ENCODE assay signal across 29 cellular contexts in genomic region chr9:68721934-68722333, GRCh38.
"Had no signal": no experiment of that assay in that cellular context is flagged by ENCODE, and none has a peak within 500 bp of the region (broad histone marks: within the 10 kb centered on the region; RNA-seq: fewer than 3 reads in every experiment).

No MANE protein-coding gene starts in this region.

- H3K27ac Mint-ChIP-seq: stimulated activated effector memory CD8-positive, alpha-beta T cell treated with anti-CD3 and anti-CD28 coated beads, Interleukin-12 subunit alpha, Interleukin-12 subunit beta, amount 100 ng/mL, for 72 hours; stimulated activated memory B cell treated with anti-CD40 and anti-IgM and Interleukin-4, amounts not matched to agents 10 μg/mL and 1 μg/mL and 100 μg/mL, for 72 hours; stimulated activated naive B cell treated with anti-CD40 and anti-IgM and Interleukin-4, amounts not matched to agents 10 μg/mL and 1 μg/mL and 100 μg/mL, for 72 hours; stimulated activated naive CD8-positive, alpha-beta T cell treated with anti-CD3 and anti-CD28 coated beads, Interleukin-15, amount 100 ng/mL, for 72 hours; stimulated activated naive CD8-positive, alpha-beta T cell treated with anti-CD3 and anti-CD28 coated beads, Interleukin-15, Interleukin-2, amounts not matched to agents 100 ng/mL and 50 ng/mL, for 24 hours; type B pancreatic cell had no signal

- H3K4me3 Mint-ChIP-seq: stimulated activated effector memory CD8-positive, alpha-beta T cell treated with anti-CD3 and anti-CD28 coated beads, Interleukin-12 subunit alpha, Interleukin-12 subunit beta, amount 100 ng/mL, for 72 hours; stimulated activated memory B cell treated with anti-CD40 and anti-IgM and Interleukin-4, amounts not matched to agents 10 μg/mL and 1 μg/mL and 100 μg/mL, for 72 hours; stimulated activated naive B cell treated with anti-CD40 and anti-IgM and Interleukin-4, amounts not matched to agents 10 μg/mL and 1 μg/mL and 100 μg/mL, for 72 hours; stimulated activated naive CD8-positive, alpha-beta T cell treated with anti-CD3 and anti-CD28 coated beads, Interleukin-15, amount 100 ng/mL, for 72 hours; stimulated activated naive CD8-positive, alpha-beta T cell treated with anti-CD3 and anti-CD28 coated beads, Interleukin-15, Interleukin-2, amounts not matched to agents 100 ng/mL and 50 ng/mL, for 24 hours; type B pancreatic cell had no signal

- H3K4me3 ChIP-seq: stomach, suprapubic skin, testis, thoracic aorta, thyroid gland, tibial artery, tibial nerve, transverse colon, upper lobe of left lung, upper lobe of right lung, uterus, vagina had no signal

- H3K4me1 ChIP-seq: suprapubic skin, thyroid gland, tibial nerve, uterus, vagina had no signal

- DNase-seq: stimulated activated CD4-positive, alpha-beta T cell treated with anti-CD3 and anti-CD28 coated beads, Interleukin-2, amount 100 ng/mL, for 48 hours; stimulated activated CD4-positive, alpha-beta T cell treated with anti-CD3 and anti-CD28 coated beads, Interleukin-4, amount 100 ng/mL, for 1 hour; stimulated activated CD4-positive, alpha-beta T cell treated with anti-CD3 and anti-CD28 coated beads, Interleukin-4, amount 100 ng/mL, for 24 hours; stimulated activated CD4-positive, alpha-beta T cell treated with anti-CD3 and anti-CD28 coated beads, Interleukin-4, amount 100 ng/mL, for 4 hours; stimulated activated CD8-positive, alpha-beta memory T cell treated with anti-CD3 and anti-CD28 coated beads, Interleukin-4, amount 100 ng/mL, for 48 hours; stimulated activated naive B cell treated with anti-CD40 and anti-IgM and Interleukin-4, amounts not matched to agents 10 μg/mL and 1 μg/mL and 100 μg/mL, for 72 hours; stimulated activated naive CD4-positive, alpha-beta T cell; stimulated activated naive CD4-positive, alpha-beta T cell treated with Interleukin-2 at 50 U/mL for 16 hours; stimulated activated naive CD8-positive, alpha-beta T cell treated with anti-CD3 and anti-CD28 coated beads, Interleukin-15, amount 100 ng/mL, for 72 hours; stimulated activated naive CD8-positive, alpha-beta T cell treated with anti-CD3 and anti-CD28 coated beads, Interleukin-15, Interleukin-2, amounts not matched to agents 100 U/mL and 50 U/mL, for 24 hours; stomach; substantia nigra; testis; thyroid gland; tibial artery; transverse colon; trophoblast cell; upper lobe of right lung; uterus had no signal

- FAIRE-seq: urothelium cell line had no signal

- H3K9me3 Mint-ChIP-seq: stimulated activated effector memory CD8-positive, alpha-beta T cell treated with anti-CD3 and anti-CD28 coated beads, Interleukin-12 subunit alpha, Interleukin-12 subunit beta, amount 100 ng/mL, for 72 hours; stimulated activated naive CD8-positive, alpha-beta T cell treated with anti-CD3 and anti-CD28 coated beads, Interleukin-15, amount 100 ng/mL, for 72 hours; stimulated activated naive CD8-positive, alpha-beta T cell treated with anti-CD3 and anti-CD28 coated beads, Interleukin-15, Interleukin-2, amounts not matched to agents 100 ng/mL and 50 ng/mL, for 24 hours; type B pancreatic cell had no signal

- H3K36me3 ChIP-seq: stomach, suprapubic skin, thoracic aorta, thyroid gland, tibial artery, tibial nerve, transverse colon, upper lobe of left lung, upper lobe of right lung, uterus, vagina had no signal

- ATAC-seq: stimulated activated effector memory CD8-positive, alpha-beta T cell treated with anti-CD3 and anti-CD28 coated beads, Interleukin-12 subunit alpha, Interleukin-12 subunit beta, amount 100 ng/mL, for 72 hours; stimulated activated memory B cell treated with anti-CD40 and anti-IgM and Interleukin-4, amounts not matched to agents 10 μg/mL and 1 μg/mL and 100 μg/mL, for 72 hours; stimulated activated naive B cell treated with anti-CD40 and anti-IgM and Interleukin-4, amounts not matched to agents 10 μg/mL and 1 μg/mL and 100 μg/mL, for 72 hours; stimulated activated naive CD8-positive, alpha-beta T cell treated with anti-CD3 and anti-CD28 coated beads, Interleukin-15, amount 100 ng/mL, for 72 hours; stimulated activated naive CD8-positive, alpha-beta T cell treated with anti-CD3 and anti-CD28 coated beads, Interleukin-15, Interleukin-2, amounts not matched to agents 100 U/mL and 50 U/mL, for 24 hours; upper lobe of right lung had no signal

- H3K27me3 ChIP-seq: stomach, suprapubic skin, testis, thyroid gland, tibial artery, tibial nerve, transverse colon, upper lobe of left lung, upper lobe of right lung, uterus, vagina had no signal

- H3K4me1 Mint-ChIP-seq: stimulated activated effector memory CD8-positive, alpha-beta T cell treated with anti-CD3 and anti-CD28 coated beads, Interleukin-12 subunit alpha, Interleukin-12 subunit beta, amount 100 ng/mL, for 72 hours; stimulated activated naive CD8-positive, alpha-beta T cell treated with anti-CD3 and anti-CD28 coated beads, Interleukin-15, amount 100 ng/mL, for 72 hours had no signal

- H3K36me3 Mint-ChIP-seq: stimulated activated effector memory CD8-positive, alpha-beta T cell treated with anti-CD3 and anti-CD28 coated beads, Interleukin-12 subunit alpha, Interleukin-12 subunit beta, amount 100 ng/mL, for 72 hours; type B pancreatic cell had no signal

- H3K27me3 Mint-ChIP-seq: stimulated activated memory B cell treated with anti-CD40 and anti-IgM and Interleukin-4, amounts not matched to agents 10 μg/mL and 1 μg/mL and 100 μg/mL, for 72 hours; stimulated activated naive B cell treated with anti-CD40 and anti-IgM and Interleukin-4, amounts not matched to agents 10 μg/mL and 1 μg/mL and 100 μg/mL, for 72 hours had no signal

- H3K9me3 ChIP-seq: stomach, suprapubic skin, testis, thoracic aorta, thyroid gland, tibial artery, tibial nerve, transverse colon, upper lobe of left lung, upper lobe of right lung, uterus, vagina had no signal

- H3K27ac ChIP-seq: stomach, suprapubic skin, testis, thoracic aorta, thyroid gland, tibial artery, tibial nerve, transverse colon, upper lobe of left lung, upper lobe of right lung, uterus, vagina had no signal
